ENCODE assay signal across 9 cellular contexts in genomic region chr1:34885405-34886247, GRCh38. TPM values are rescaled to one million over a fixed set of nuclear protein-coding genes. Genes with fewer than 3 reads are reported as not detected.
DNase-seq lines count a peak whose midpoint lies in the region; ATAC-seq, FAIRE-seq and TF ChIP-seq lines count a peak whose summit lies in the region.
"Had no signal": no experiment of that assay in that cellular context is flagged by ENCODE, and none has a peak within 500 bp of the region (broad histone marks: within the 10 kb centered on the region; RNA-seq: fewer than 3 reads in every experiment).

No MANE protein-coding gene starts in this region.

- peaks cover 37% of the 10 kb centered on the region for H3K27me3 ChIP-seq in CD4-positive, CD25-positive, alpha-beta regulatory T cell (ENCODE audit: control insufficient read depth, insufficient read depth, low read length)
- peaks cover 11% of the 10 kb centered on the region for H3K27me3 ChIP-seq in bronchial epithelial cell (ENCODE audit: control insufficient read depth, insufficient read depth, low read length)

- H3K36me3 Mint-ChIP-seq in CD4-positive, CD25-positive, alpha-beta regulatory T cell: no peaks in the 10 kb centered on the region
- H3K36me3 Mint-ChIP-seq in T-helper 17 cell (ENCODE audit: low read depth) (peaks cover 2% of the 10 kb centered on the region), memory B cell (peaks cover 1% of the 10 kb centered on the region)
- peaks cover 7 to 9% of the 10 kb centered on the region in 2 donors for H3K36me3 Mint-ChIP-seq in stimulated activated naive B cell treated with anti-CD40 and anti-IgM and Interleukin-4, amounts not matched to agents 10 μg/mL and 1 μg/mL and 100 μg/mL, for 72 hours

- H3K36me3 ChIP-seq in CD4-positive, CD25-positive, alpha-beta regulatory T cell (ENCODE audit: control insufficient read depth, insufficient read depth, low read length): no peaks in the 10 kb centered on the region
- no peaks in the 10 kb centered on the region for H3K36me3 ChIP-seq in bronchial epithelial cell (ENCODE audit: control insufficient read depth, insufficient read depth, low read length)

- FAIRE-seq in bronchial epithelial cell (lab: Jason Lieb, UNC): no peak
- FAIRE-seq: endometrium had no signal

- peak overlapping the region in 3 of 4 donors; percentile 51 to 78 (median 53) for H3K4me3 Mint-ChIP-seq in CD4-positive, CD25-positive, alpha-beta regulatory T cell
- H3K4me3 Mint-ChIP-seq in T-helper 17 cell (peak overlapping the region; percentile 85), memory B cell (peak overlapping the region; percentile 80)
- H3K4me3 Mint-ChIP-seq in stimulated activated naive B cell treated with anti-CD40 and anti-IgM and Interleukin-4, amounts not matched to agents 10 μg/mL and 1 μg/mL and 100 μg/mL, for 72 hours: peak overlapping the region; percentile 82 to 87

- H3K9me3 ChIP-seq in CD4-positive, CD25-positive, alpha-beta regulatory T cell (ENCODE audit: control insufficient read depth in 2 of 2, low read length in 2 of 2): peaks cover 0 to 4% of the 10 kb centered on the region in 2 experiments
- no peaks in the 10 kb centered on the region for H3K9me3 ChIP-seq in T-helper 17 cell (ENCODE audit: control insufficient read depth, low read length, poor library complexity, severe bottlenecking)

- no peak overlapping the region for H3K27ac Mint-ChIP-seq in CD4-positive, CD25-positive, alpha-beta regulatory T cell
- H3K27ac Mint-ChIP-seq in T-helper 17 cell: no peak overlapping the region
- H3K27ac Mint-ChIP-seq in memory B cell: no peak overlapping the region
- no peak overlapping the region for H3K27ac Mint-ChIP-seq in stimulated activated naive B cell treated with anti-CD40 and anti-IgM and Interleukin-4, amounts not matched to agents 10 μg/mL and 1 μg/mL and 100 μg/mL, for 72 hours

- peaks cover 0 to 4% (median 0%) of the 10 kb centered on the region in 7 donors for H3K9me3 Mint-ChIP-seq in CD4-positive, CD25-positive, alpha-beta regulatory T cell
- H3K9me3 Mint-ChIP-seq in memory B cell: no peaks in the 10 kb centered on the region
- H3K9me3 Mint-ChIP-seq in stimulated activated naive B cell treated with anti-CD40 and anti-IgM and Interleukin-4, amounts not matched to agents 10 μg/mL and 1 μg/mL and 100 μg/mL, for 72 hours: peaks cover 0 to 3% of the 10 kb centered on the region in 2 donors

- H3K4me1 ChIP-seq in CD4-positive, CD25-positive, alpha-beta regulatory T cell (ENCODE audit: control insufficient read depth, insufficient read depth, low read length, poor library complexity, severe bottlenecking): peaks cover 13% of the 10 kb centered on the region

- peak; percentile 34 to 41 for ATAC-seq in CD4-positive, CD25-positive, alpha-beta regulatory T cell (ENCODE audit: low read depth in 2 of 2)
- ATAC-seq in T-helper 17 cell (peak; percentile 80), memory B cell (ENCODE audit: low read depth) (peak; percentile 71), HG02759 (IDR thresholded peaks at IDR 0.05; ENCODE audit: unreplicated experiment) (no peak), HG02623 (IDR thresholded peaks at IDR 0.05; ENCODE audit: unreplicated experiment) (no peak)
- ATAC-seq in stimulated activated naive B cell treated with anti-CD40 and anti-IgM and Interleukin-4, amounts not matched to agents 10 μg/mL and 1 μg/mL and 100 μg/mL, for 72 hours (replicated peaks): peak; percentile 86 to 87

- peaks cover 0 to 9% (median 4%) of the 10 kb centered on the region in 4 donors for H3K4me1 Mint-ChIP-seq in CD4-positive, CD25-positive, alpha-beta regulatory T cell
- peaks cover 7% of the 10 kb centered on the region for H3K4me1 Mint-ChIP-seq in T-helper 17 cell
- H3K4me1 Mint-ChIP-seq in memory B cell: peaks cover 4% of the 10 kb centered on the region
- H3K4me1 Mint-ChIP-seq in stimulated activated naive B cell treated with anti-CD40 and anti-IgM and Interleukin-4, amounts not matched to agents 10 μg/mL and 1 μg/mL and 100 μg/mL, for 72 hours: peaks cover 3 to 12% of the 10 kb centered on the region in 2 donors

- peaks cover 67% of the 10 kb centered on the region for H3K27me3 Mint-ChIP-seq in CD4-positive, CD25-positive, alpha-beta regulatory T cell
- peaks cover 45% of the 10 kb centered on the region for H3K27me3 Mint-ChIP-seq in T-helper 17 cell
- peaks cover 19% of the 10 kb centered on the region for H3K27me3 Mint-ChIP-seq in memory B cell
- peaks cover 31 to 46% of the 10 kb centered on the region in 2 donors for H3K27me3 Mint-ChIP-seq in stimulated activated naive B cell treated with anti-CD40 and anti-IgM and Interleukin-4, amounts not matched to agents 10 μg/mL and 1 μg/mL and 100 μg/mL, for 72 hours

- DNase-seq in CD4-positive, CD25-positive, alpha-beta regulatory T cell: peak in 2 of 3 donors; percentile 30 to 46
- DNase-seq in T-helper 17 cell: peak in 2 of 3 donors; percentile 29 to 32
- DNase-seq in bronchial epithelial cell (ENCODE audit: low read depth): peak; percentile 7
- DNase-seq in memory B cell (ENCODE audit: low spot score in 2 of 2): peak; percentile 19 to 25
- DNase-seq in stimulated activated naive B cell treated with anti-CD40 and anti-IgM and Interleukin-4, amounts not matched to agents 10 μg/mL and 1 μg/mL and 100 μg/mL, for 72 hours: peak; percentile 39
- no peak for DNase-seq in NCI-H2196 treated with DMSO at 0.1 percent for 48 hours (lab: John Stamatoyannopoulos, UW; ENCODE audit: unreplicated experiment)

- H3K27ac ChIP-seq in CD4-positive, CD25-positive, alpha-beta regulatory T cell (ENCODE audit: insufficient read depth, low read length, poor library complexity, severe bottlenecking): no peak overlapping the region

- no peak overlapping the region for H3K4me3 ChIP-seq in CD4-positive, CD25-positive, alpha-beta regulatory T cell (ENCODE audit: low read depth, low read length)
- H3K4me3 ChIP-seq in bronchial epithelial cell (ENCODE audit: low read depth, low read length): no peak overlapping the region

- no peak for TF ChIP-seq CTCF in bronchial epithelial cell (IDR thresholded peaks at IDR 0.05; ENCODE audit: insufficient read depth, low read length, severe bottlenecking)

RNA-seq across cellular contexts. Expression of gene SMIM12, which starts 26.1 kb away (rescaled TPM):
- total RNA-seq in CD4-positive, CD25-positive, alpha-beta regulatory T cell: 29.7 TPM
- 100 to 1,000 TPM in 1 of 4 donors, 10 to 100 TPM in 3; 92.2 to 105 (median 94.9) TPM for polyA plus RNA-seq in CD4-positive, CD25-positive, alpha-beta regulatory T cell
- total RNA-seq in T-helper 17 cell (10 to 100 TPM; 29.6 to 39.2 TPM), bronchial epithelial cell (34.8 and 36.1 TPM in 2 replicates)

RNA-seq across cellular contexts. Expression of gene DLGAP3, which starts 43.8 kb away (rescaled TPM):
- 1.2 TPM for total RNA-seq in CD4-positive, CD25-positive, alpha-beta regulatory T cell
- polyA plus RNA-seq in CD4-positive, CD25-positive, alpha-beta regulatory T cell: under 1 TPM; 0.11 to 0.26 (median 0.18) TPM
- total RNA-seq in T-helper 17 cell (under 1 TPM; 0.55 to 0.75 TPM), bronchial epithelial cell (not detected in 2 replicates)

Comparison
In these comparisons a context has a peak if more than half of its experiments do, and no peak if none do; other contexts are left out.
1. ATAC-seq: peak in CD4-positive, CD25-positive, alpha-beta regulatory T cell (2 of 2), T-helper 17 cell (single experiment), memory B cell (single experiment) and stimulated activated naive B cell treated with anti-CD40 and anti-IgM and Interleukin-4, amounts not matched to agents 10 μg/mL and 1 μg/mL and 100 μg/mL, for 72 hours (2 of 2); none in HG02759 (single experiment) and HG02623 (single experiment).
2. Peak in every context shown above with its lines, with median percentiles within 50 percentile points of each other: H3K4me3 Mint-ChIP-seq.